ENCODE assay signal across 1 cellular context in genomic region chr3:53072653-53073552, GRCh38.
TF ChIP-seq lines count a peak whose summit lies in the region.

No MANE protein-coding gene starts in this region.

TF ChIP-seq in HepG2, 621 proteins besides CTCF, POLR2A, EP300 and RAD21 (continued from another document and continues in another):
- TF ChIP-seq HOMEZ (CRISPR knock-in tag; IDR thresholded peaks at IDR 0.05; ENCODE audit: low read depth): 0 out of 2 replicates have a peak, but pooled peaks have one; percentile 18
- TF ChIP-seq ZNF777 (CRISPR knock-in tag; IDR thresholded peaks at IDR 0.05): no peak
- no peak for TF ChIP-seq TGIF2 (CRISPR knock-in tag; IDR thresholded peaks at IDR 0.05)
- peak; percentile 58 for TF ChIP-seq TFDP2 (CRISPR knock-in tag; IDR thresholded peaks at IDR 0.05)
- TF ChIP-seq SP2 (CRISPR knock-in tag; IDR thresholded peaks at IDR 0.05): peak; percentile 82
- peak; percentile 67 for TF ChIP-seq KDM5A (IDR thresholded peaks at IDR 0.05; ENCODE audit: borderline replicate concordance, low read length)
- no peak for TF ChIP-seq CSRNP1 (CRISPR knock-in tag; IDR thresholded peaks at IDR 0.05)
- peak; percentile 50; the same call in 1 of the 2 replicates for TF ChIP-seq ZNF275 (CRISPR knock-in tag; IDR thresholded peaks at IDR 0.05; ENCODE audit: borderline replicate concordance)
- TF ChIP-seq POLR2AphosphoS5 (IDR thresholded peaks at IDR 0.05; ENCODE audit: low read depth, low read length): peak; percentile 81
- no peak for TF ChIP-seq MTF2 (CRISPR knock-in tag; IDR thresholded peaks at IDR 0.05; ENCODE audit: borderline replicate concordance)
- peak; percentile 88 for TF ChIP-seq PATZ1 (CRISPR knock-in tag; IDR thresholded peaks at IDR 0.05)
- TF ChIP-seq ZFP1 (CRISPR knock-in tag; IDR thresholded peaks at IDR 0.05): peak; percentile 48; the same call in 1 of the 2 replicates
- TF ChIP-seq ZSCAN25 (CRISPR knock-in tag; IDR thresholded peaks at IDR 0.05): no peak
- no peak for TF ChIP-seq ZNF12 (CRISPR knock-in tag; IDR thresholded peaks at IDR 0.05)
- peak; percentile 63 for TF ChIP-seq SALL1 (CRISPR knock-in tag; IDR thresholded peaks at IDR 0.05)
- TF ChIP-seq SRSF1 (optimal IDR thresholded peaks at IDR 0.05; ENCODE audit: low read depth, low read length): peak; percentile 68
- peak; percentile 31; the same call in 1 of the 2 replicates for TF ChIP-seq CHD2 (IDR thresholded peaks at IDR 0.05; ENCODE audit: low read depth, low read length)
- TF ChIP-seq HOXA9 (CRISPR knock-in tag; IDR thresholded peaks at IDR 0.05; ENCODE audit: borderline replicate concordance): no peak
- TF ChIP-seq RXRA (CRISPR knock-in tag; IDR thresholded peaks at IDR 0.05): peak; percentile 84
- no peak for TF ChIP-seq ZNF318 (CRISPR knock-in tag; IDR thresholded peaks at IDR 0.05)
- 0 out of 2 replicates have a peak, but pooled peaks have one; percentile 69 for TF ChIP-seq SMAD1 (CRISPR knock-in tag; IDR thresholded peaks at IDR 0.05; ENCODE audit: borderline replicate concordance, low read depth)
- peak; percentile 92 for TF ChIP-seq ZNF652 (CRISPR knock-in tag; IDR thresholded peaks at IDR 0.05; ENCODE audit: borderline replicate concordance, low read depth)
- peak; percentile 93 for TF ChIP-seq STAG1 (CRISPR knock-in tag; IDR thresholded peaks at IDR 0.05)
- 0 out of 2 replicates have a peak, but pooled peaks have one; percentile 9 for TF ChIP-seq DPF2 (CRISPR knock-in tag; IDR thresholded peaks at IDR 0.05; ENCODE audit: borderline replicate concordance, low read depth)
- TF ChIP-seq HIC2 (CRISPR knock-in tag; IDR thresholded peaks at IDR 0.05; ENCODE audit: low read depth): 0 out of 2 replicates have a peak, but pooled peaks have one; percentile 8
- no peak for TF ChIP-seq MAZ (IDR thresholded peaks at IDR 0.05; ENCODE audit: borderline replicate concordance, low read depth, low read length)
- peak; percentile 61 for TF ChIP-seq MAZ (CRISPR knock-in tag; IDR thresholded peaks at IDR 0.05; ENCODE audit: low read depth)
- TF ChIP-seq NR2F2 (IDR thresholded peaks at IDR 0.05; ENCODE audit: borderline replicate concordance, low read depth): no peak
- peak; percentile 75; the same call in 1 of the 2 replicates for TF ChIP-seq ZNF484 (CRISPR knock-in tag; IDR thresholded peaks at IDR 0.05; ENCODE audit: borderline replicate concordance, low read depth)
- TF ChIP-seq TCF12 (IDR thresholded peaks at IDR 0.05): no peak
- peak; percentile 25; the same call in 1 of the 2 replicates for TF ChIP-seq TCF12 (CRISPR knock-in tag; IDR thresholded peaks at IDR 0.05)
- TF ChIP-seq AGO1 (IDR thresholded peaks at IDR 0.05; ENCODE audit: low read depth, low read length, poor library complexity, severe bottlenecking): no peak
- no peak for TF ChIP-seq CHCHD3 (CRISPR knock-in tag; IDR thresholded peaks at IDR 0.05)
- TF ChIP-seq ZNF3 (CRISPR knock-in tag; IDR thresholded peaks at IDR 0.05): peak; percentile 81
- no peak for TF ChIP-seq TBP (CRISPR knock-in tag; IDR thresholded peaks at IDR 0.05)
- TF ChIP-seq ATF3 (CRISPR knock-in tag; IDR thresholded peaks at IDR 0.05): no peak
- TF ChIP-seq ZMYM2 (CRISPR knock-in tag; IDR thresholded peaks at IDR 0.05): 0 out of 2 replicates have a peak, but pooled peaks have one; percentile 31
- TF ChIP-seq ZFY (CRISPR knock-in tag; IDR thresholded peaks at IDR 0.05): peak; percentile 77
- no peak for TF ChIP-seq RFXANK (CRISPR knock-in tag; IDR thresholded peaks at IDR 0.05)
- TF ChIP-seq HMGXB4 (CRISPR knock-in tag; IDR thresholded peaks at IDR 0.05; ENCODE audit: borderline replicate concordance in 1 of 2, low read depth in 1 of 2): peak; percentile 75 to 88
- TF ChIP-seq XBP1 (CRISPR knock-in tag; IDR thresholded peaks at IDR 0.05): no peak
